17 cellular contexts compared by ENCODE assay signal in genomic region chr4:19883841-19884240, GRCh38.
"Had no signal": no experiment of that assay in that cellular context is flagged by ENCODE, and none has a peak within 500 bp of the region (broad histone marks: within the 10 kb centered on the region; RNA-seq: fewer than 3 reads in every experiment).

No MANE protein-coding gene starts in this region.

- H3K4me3 Mint-ChIP-seq: activated CD4-positive, alpha-beta T cell treated with anti-CD3 and anti-CD28 coated beads for 36 hours; activated CD8-positive, alpha-beta T cell treated with anti-CD3 and anti-CD28 coated beads for 36 hours; activated naive CD8-positive, alpha-beta T cell treated with anti-CD3 and anti-CD28 coated beads, Interleukin-2, amount 10 ng/mL, durations not matched to agents 7 days and 5 days; activated T-cell treated with anti-CD3 and anti-CD28 coated beads, Interleukin-2, amount 50 U/mL, for 72 hours; nephron progenitor cell; T-cell had no signal

- H3K36me3 Mint-ChIP-seq: activated naive CD8-positive, alpha-beta T cell treated with anti-CD3 and anti-CD28 coated beads, Interleukin-2, amount 10 ng/mL, durations not matched to agents 7 days and 5 days; T-cell had no signal

- DNase-seq: activated CD4-positive, alpha-beta T cell treated with anti-CD3 and anti-CD28 coated beads for 36 hours; activated CD8-positive, alpha-beta memory T cell treated with anti-CD3 and anti-CD28 coated beads, Interleukin-2, amount 50 U/mL, for 4 hours; activated CD8-positive, alpha-beta T cell treated with anti-CD3 and anti-CD28 coated beads for 36 hours; activated gamma-delta T cell treated with Interleukin-2 at 50 U/mL for 16 hours; activated naive CD8-positive, alpha-beta T cell treated with anti-CD3 and anti-CD28 coated beads, Interleukin-2, amount 10 ng/mL, durations not matched to agents 7 days and 5 days; activated T-cell treated with anti-CD3 and anti-CD28 coated beads, Interleukin-2, amount 50 U/mL, for 72 hours; effector memory CD4-positive, alpha-beta T cell; left ventricle myocardium superior; nephron progenitor cell; sigmoid colon; stimulated activated CD4-positive, alpha-beta T cell treated with anti-CD3 and anti-CD28 coated beads, Interleukin-2, amount 100 ng/mL, for 48 hours; stimulated activated naive CD8-positive, alpha-beta T cell treated with anti-CD3 and anti-CD28 coated beads, Interleukin-15, Interleukin-2, amounts not matched to agents 100 U/mL and 50 U/mL, for 24 hours; T-cell; T1000; testis had no signal

- H3K4me1 Mint-ChIP-seq: activated CD4-positive, alpha-beta T cell treated with anti-CD3 and anti-CD28 coated beads for 36 hours; activated naive CD8-positive, alpha-beta T cell treated with anti-CD3 and anti-CD28 coated beads, Interleukin-2, amount 10 ng/mL, durations not matched to agents 7 days and 5 days; T-cell had no signal

- H3K27ac Mint-ChIP-seq: activated CD4-positive, alpha-beta T cell treated with anti-CD3 and anti-CD28 coated beads for 36 hours; activated CD8-positive, alpha-beta T cell treated with anti-CD3 and anti-CD28 coated beads for 36 hours; activated naive CD8-positive, alpha-beta T cell treated with anti-CD3 and anti-CD28 coated beads, Interleukin-2, amount 10 ng/mL, durations not matched to agents 7 days and 5 days; activated T-cell treated with anti-CD3 and anti-CD28 coated beads, Interleukin-2, amount 50 U/mL, for 72 hours; nephron progenitor cell; T-cell had no signal

- ATAC-seq: activated CD4-positive, alpha-beta T cell treated with anti-CD3 and anti-CD28 coated beads for 36 hours; activated CD8-positive, alpha-beta T cell treated with anti-CD3 and anti-CD28 coated beads for 36 hours; activated T-cell treated with anti-CD3 and anti-CD28 coated beads, Interleukin-2, amount 50 U/mL, for 72 hours; left ventricle myocardium superior; stimulated activated naive CD8-positive, alpha-beta T cell treated with anti-CD3 and anti-CD28 coated beads, Interleukin-15, Interleukin-2, amounts not matched to agents 100 U/mL and 50 U/mL, for 24 hours; T-cell had no signal

- H3K27me3 Mint-ChIP-seq: activated CD4-positive, alpha-beta T cell treated with anti-CD3 and anti-CD28 coated beads for 36 hours; activated CD8-positive, alpha-beta T cell treated with anti-CD3 and anti-CD28 coated beads for 36 hours; activated naive CD8-positive, alpha-beta T cell treated with anti-CD3 and anti-CD28 coated beads, Interleukin-2, amount 10 ng/mL, durations not matched to agents 7 days and 5 days; T-cell had no signal

- H3K4me3 ChIP-seq: ascending aorta, hepatocyte, sigmoid colon, testis had no signal
